8 cellular contexts compared by ENCODE assay signal in the genomic region with DNA sequence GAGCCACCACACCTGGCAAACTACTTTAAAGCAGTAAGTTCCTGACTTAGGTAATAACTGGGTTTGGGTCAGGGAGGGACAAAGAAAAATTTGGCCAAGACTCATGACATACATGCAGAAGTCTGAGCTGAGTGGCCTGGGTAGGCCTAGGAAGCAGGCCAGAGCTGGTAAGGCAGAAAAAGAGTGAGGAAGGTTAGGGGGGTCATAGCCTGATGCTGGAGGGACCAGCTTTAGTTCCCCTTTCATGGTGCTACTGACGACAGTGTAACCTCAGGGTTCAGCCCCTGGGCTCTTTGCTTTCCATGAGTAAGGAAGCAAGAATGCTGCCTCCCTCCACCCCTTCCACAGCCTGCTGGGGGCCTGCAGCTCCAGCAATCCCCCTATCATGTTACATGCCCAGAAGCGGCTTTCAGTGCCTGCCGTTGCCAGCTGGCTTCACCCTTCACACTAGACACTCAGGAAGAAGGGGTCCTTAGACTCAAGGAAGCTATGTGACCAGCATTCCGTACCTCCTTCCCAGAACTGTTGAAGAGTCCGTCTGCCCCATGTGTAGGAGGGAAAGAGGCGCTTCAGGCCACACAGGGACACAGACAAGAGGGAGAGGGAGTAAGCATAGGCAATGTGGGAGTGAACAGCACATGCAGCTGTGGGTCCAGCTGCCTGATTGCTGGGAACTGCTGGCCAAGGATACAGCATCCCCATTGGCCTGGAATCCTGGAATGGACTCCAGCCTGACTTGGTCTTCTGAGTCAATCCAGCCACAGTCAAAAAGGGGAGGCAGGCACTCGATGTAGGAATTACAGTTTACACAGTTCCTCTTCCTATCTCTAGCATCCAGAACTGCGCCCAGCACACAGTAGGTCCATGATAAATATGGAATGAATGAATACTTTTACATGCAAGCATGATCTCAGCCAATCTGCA. TPM values are rescaled to one million over a fixed set of nuclear protein-coding genes. Genes with fewer than 3 reads are reported as not detected.
A peak's percentile ranks its signal among the peaks of the same experiment; 100 is the strongest.
DNase-seq lines count a peak whose midpoint lies in the region; ATAC-seq, FAIRE-seq and TF ChIP-seq lines count a peak whose summit lies in the region.

No MANE protein-coding gene starts in this region.

- intact Hi-C loops in PC-9 (cut with micrococcal nuclease; ENCODE audit: unreplicated experiment) = loop anchor here (1.0 kb wide), 1 partner anchor 18 kb away; no protein-coding TSS in a partner anchor
- intact Hi-C loops in endothelial cell of umbilical vein (cut with micrococcal nuclease) = loop anchor here (1.0 to 2.0 kb wide), 2 partner anchors 19 to 60 kb away; no protein-coding TSS in a partner anchor
- intact Hi-C loops in naive thymus-derived CD4-positive, alpha-beta T cell (cut with micrococcal nuclease) = no loop called here

- H4K20me1 ChIP-seq in PC-9 (ENCODE audit: insufficient read depth) (no peaks in the 10 kb centered on the region), endothelial cell of umbilical vein (replicated peaks; ENCODE audit: control insufficient read depth, extremely low read depth, insufficient read depth, low read length) (no peaks in the 10 kb centered on the region)

- peaks cover 0 to 8% (median 0%) of the 10 kb centered on the region in 5 donors for H3K36me3 Mint-ChIP-seq in naive thymus-derived CD4-positive, alpha-beta T cell
- H3K36me3 Mint-ChIP-seq in endothelial cell (ENCODE audit: low read depth, unreplicated experiment) = no peaks in the 10 kb centered on the region

- H3K4me1 ChIP-seq in PC-9 (replicated peaks; ENCODE audit: insufficient read depth) = peaks cover 71% of the 10 kb centered on the region
- peaks cover 55% of the 10 kb centered on the region for H3K4me1 ChIP-seq in endothelial cell of umbilical vein (ENCODE audit: control insufficient read depth, extremely low read depth, insufficient read depth, low read length)
- peaks cover 12 to 14% of the 10 kb centered on the region in 2 donors for H3K4me1 ChIP-seq in naive thymus-derived CD4-positive, alpha-beta T cell (ENCODE audit: control insufficient read depth in 2 of 2, insufficient read depth in 2 of 2, low read length in 2 of 2)

- FAIRE-seq in endothelial cell of umbilical vein (lab: Jason Lieb, UNC) = peak; percentile 94

- H2AFZ ChIP-seq in PC-9 (no peak overlapping the region), endothelial cell of umbilical vein (ENCODE audit: low read depth, low read length) (peak overlapping the region; percentile 59)

- H3K4me1 Mint-ChIP-seq in naive thymus-derived CD4-positive, alpha-beta T cell = peaks cover 15 to 42% (median 27%) of the 10 kb centered on the region in 7 donors
- H3K4me1 Mint-ChIP-seq in endothelial cell (ENCODE audit: unreplicated experiment) = peaks cover 14% of the 10 kb centered on the region

- H3K4me3 Mint-ChIP-seq in naive thymus-derived CD4-positive, alpha-beta T cell = no peak overlapping the region
- H3K4me3 Mint-ChIP-seq in endothelial cell (ENCODE audit: unreplicated experiment) = no peak overlapping the region

- H3K79me2 ChIP-seq in PC-9 (ENCODE audit: low read depth) (peaks cover 19% of the 10 kb centered on the region), endothelial cell of umbilical vein (ENCODE audit: control insufficient read depth, insufficient read depth, low read length) (no peaks in the 10 kb centered on the region)

- peak overlapping the region; percentile 60 for H3K4me2 ChIP-seq in PC-9
- H3K4me2 ChIP-seq in endothelial cell of umbilical vein (ENCODE audit: insufficient read depth, low read length) = peak overlapping the region; percentile 11

- peak overlapping the region; percentile 97 for H3K27ac ChIP-seq in PC-9
- H3K27ac ChIP-seq in endothelial cell of umbilical vein (ENCODE audit: insufficient read depth, low read depth, low read length) = peak overlapping the region; percentile 90
- H3K27ac ChIP-seq in naive thymus-derived CD4-positive, alpha-beta T cell (ENCODE audit: low read depth, low read length) = no peak overlapping the region

- BruUV-seq in PC-9 (replicated peaks; lab: Mats Ljungman, UMichigan) = no TSS peak
- no TSS peak for BruUV-seq in endothelial cell of umbilical vein (replicated peaks; lab: Mats Ljungman, UMichigan)

- CTCF ChIA-PET in PC-9 (lab: Charles Lee) (interaction anchor here (0.6 to 1.7 kb wide), 4 partner anchors 12 to 33 kb away, joined by 3 to 16 read pairs (median 10); no protein-coding TSS in a partner anchor), endothelial cell of umbilical vein (lab: Charles Lee) (interaction anchor here (0.8 to 5.4 kb wide), 7 partner anchors 11 to 175 kb away, joined by 3 to 59 read pairs (median 3); no protein-coding TSS in a partner anchor)
- CTCF ChIA-PET in naive thymus-derived CD4-positive, alpha-beta T cell (lab: Charles Lee) = no interaction called here

- no peaks in the 10 kb centered on the region for H3K27me3 ChIP-seq in PC-9 (ENCODE audit: insufficient read depth, low read depth)
- H3K27me3 ChIP-seq in endothelial cell of umbilical vein (ENCODE audit: control insufficient read depth in 2 of 2, insufficient read depth in 2 of 2, low read length in 2 of 2) = no peaks in the 10 kb centered on the region
- H3K27me3 ChIP-seq in naive thymus-derived CD4-positive, alpha-beta T cell (ENCODE audit: control insufficient read depth in 2 of 2, insufficient read depth in 2 of 2, low read length in 2 of 2) = peaks cover 10 to 21% of the 10 kb centered on the region in 2 donors

- H3K27ac Mint-ChIP-seq in naive thymus-derived CD4-positive, alpha-beta T cell = no peak overlapping the region
- no peak overlapping the region for H3K27ac Mint-ChIP-seq in endothelial cell (ENCODE audit: unreplicated experiment)

- POLR2A ChIA-PET in PC-9 (lab: Charles Lee; ENCODE audit: unreplicated experiment) (interaction anchor here (0.5 to 1.9 kb wide), 14 partner anchors 9 to 1034 kb away, joined by 3 to 43 read pairs (median 4); partner anchors contain the start of gene CAMK2G), endothelial cell of umbilical vein (lab: Charles Lee) (interaction anchor here (1.1 to 1.2 kb wide), 2 partner anchors 13 to 19 kb away, joined by 4 to 7 read pairs; no protein-coding TSS in a partner anchor)
- POLR2A ChIA-PET in naive thymus-derived CD4-positive, alpha-beta T cell (lab: Charles Lee) = no interaction called here

- peak overlapping the region; percentile 35 for H3K9ac ChIP-seq in endothelial cell of umbilical vein (replicated peaks; ENCODE audit: extremely low read depth, insufficient read depth, low read length)

- peak; percentile 14 for ATAC-seq in naive thymus-derived CD4-positive, alpha-beta T cell

- no peaks in the 10 kb centered on the region for H3K9me3 Mint-ChIP-seq in naive thymus-derived CD4-positive, alpha-beta T cell
- H3K9me3 Mint-ChIP-seq in endothelial cell (ENCODE audit: unreplicated experiment) = no peaks in the 10 kb centered on the region

- dilution Hi-C loops in endothelial cell of umbilical vein (cut with MboI; ENCODE audit: extremely low pct_ligation_motif_present, low sequenced_read_pairs) = no loop called here

- no peaks in the 10 kb centered on the region for H3K9me1 ChIP-seq in endothelial cell of umbilical vein (replicated peaks; ENCODE audit: control insufficient read depth, extremely low read depth, insufficient read depth, low read length)

- DNase-seq in H4 (ENCODE audit: low spot score) = peak; percentile 97
- peak; percentile 97 to 99 for DNase-seq in PC-9
- peak; percentile 87 for DNase-seq in endothelial cell of umbilical vein (ENCODE audit: low read depth, low spot score)
- DNase-seq in naive thymus-derived CD4-positive, alpha-beta T cell = no peak
- no peak for DNase-seq in HuH-7 (ENCODE audit: low spot score)
- DNase-seq in activated gamma-delta T cell (lab: John Stamatoyannopoulos, UW) = no peak
- DNase-seq in NCI-H2081 treated with DMSO at 0.1 percent for 48 hours (lab: John Stamatoyannopoulos, UW) = no peak
- no peak for DNase-seq in endothelial cell (ENCODE audit: low spot score)

- H3K36me3 ChIP-seq in PC-9 (ENCODE audit: low read depth) (no peaks in the 10 kb centered on the region; the same call in 1 of the 2 replicates), endothelial cell of umbilical vein (ENCODE audit: control insufficient read depth in 2 of 2, extremely low read depth in 1 of 2, insufficient read depth in 2 of 2, low read length in 2 of 2) (no peaks in the 10 kb centered on the region)
- H3K36me3 ChIP-seq in naive thymus-derived CD4-positive, alpha-beta T cell (ENCODE audit: control insufficient read depth in 2 of 3, insufficient read depth in 3 of 3, low read length in 3 of 3) = no peaks in the 10 kb centered on the region

- H3K4me3 ChIP-seq in PC-9 = no peak overlapping the region
- H3K4me3 ChIP-seq in endothelial cell of umbilical vein (replicated peaks in 1 of 3; ENCODE audit: insufficient read depth in 1 of 3, low read depth in 1 of 3, low read length in 3 of 3) = no peak overlapping the region
- H3K4me3 ChIP-seq in naive thymus-derived CD4-positive, alpha-beta T cell (ENCODE audit: low read length) = no peak overlapping the region

- H3K9me3 ChIP-seq in PC-9 (ENCODE audit: insufficient read depth, low read depth) (no peaks in the 10 kb centered on the region), endothelial cell of umbilical vein (replicated peaks; ENCODE audit: control insufficient read depth, insufficient read depth, low read length) (no peaks in the 10 kb centered on the region)
- H3K9me3 ChIP-seq in naive thymus-derived CD4-positive, alpha-beta T cell (ENCODE audit: control insufficient read depth in 2 of 3, low read length in 3 of 3) = no peaks in the 10 kb centered on the region

- no peak for TF ChIP-seq CTCF in PC-9 (conservative IDR thresholded peaks at IDR 0.05)
- TF ChIP-seq CTCF in endothelial cell of umbilical vein (IDR thresholded peaks at IDR 0.05; ENCODE audit: extremely low read depth in 1 of 2, insufficient read depth in 1 of 2, low read depth in 1 of 2, low read length in 2 of 2) = no peak
- no peak for TF ChIP-seq CTCF in endothelial cell (IDR thresholded peaks at IDR 0.05; ENCODE audit: unreplicated experiment)

- no peaks in the 10 kb centered on the region for H3K9me2 ChIP-seq in PC-9 (ENCODE audit: insufficient read depth)

- peaks cover 56% of the 10 kb centered on the region for H3F3A ChIP-seq in PC-9 (ENCODE audit: insufficient read depth, low read depth)

- TF ChIP-seq POLR2A in endothelial cell of umbilical vein (IDR thresholded peaks at IDR 0.05; ENCODE audit: low read depth, low read length) = peak; percentile 53

- peaks cover 35 to 51% (median 48%) of the 10 kb centered on the region in 5 donors for H3K27me3 Mint-ChIP-seq in naive thymus-derived CD4-positive, alpha-beta T cell
- peaks cover 6% of the 10 kb centered on the region for H3K27me3 Mint-ChIP-seq in endothelial cell (ENCODE audit: unreplicated experiment)

RNA-seq across cellular contexts. Expression of gene PLAU, which starts 4.1 kb away (rescaled TPM):
- 149 and 153 TPM in 2 replicates for total RNA-seq in H4 (2014; rRNA removed; shearing (Covaris generic))
- total RNA-seq in PC-9 (2021) = 90.3 and 94.9 TPM in 2 replicates
- total RNA-seq in endothelial cell of umbilical vein = 32.5 and 34.9 TPM in 2 replicates
- polyA plus RNA-seq in endothelial cell of umbilical vein = 22.0 and 23.6 TPM in 2 replicates
- polyA plus RNA-seq in endothelial cell of umbilical vein (2011; cell fraction: cytosol; rRNA removed) = 31.7 and 33.2 TPM in 2 replicates
- 33.4 and 36.3 TPM in 2 replicates for polyA plus RNA-seq in endothelial cell of umbilical vein (2011; cell fraction: nucleus; rRNA removed)
- polyA plus RNA-seq in endothelial cell of umbilical vein (2012) = 39.8 and 90.5 TPM in 2 replicates
- polyA minus RNA-seq in endothelial cell of umbilical vein = 13.1 and 19.7 TPM in 2 replicates
- 3.0 TPM for polyA minus RNA-seq in endothelial cell of umbilical vein (2011; cell fraction: cytosol; rRNA and poly(A)+ RNA removed)
- 5.0 TPM in 2 replicates for polyA minus RNA-seq in endothelial cell of umbilical vein (2011; cell fraction: nucleus; rRNA and poly(A)+ RNA removed)
- total RNA-seq in naive thymus-derived CD4-positive, alpha-beta T cell = under 1 TPM; 0.42 to 0.97 (median 0.78) TPM
- not detected for polyA plus RNA-seq in naive thymus-derived CD4-positive, alpha-beta T cell
- total RNA-seq in endothelial cell (ENCODE audit: unreplicated experiment) = 19.5 TPM

RNA-seq across cellular contexts. Expression of gene CAMK2G, which starts 32.4 kb away (rescaled TPM):
- 24.1 and 27.4 TPM in 2 replicates for total RNA-seq in H4 (2014; rRNA removed; shearing (Covaris generic))
- total RNA-seq in PC-9 (2021) (125 and 147 TPM in 2 replicates), endothelial cell of umbilical vein (28.1 and 33.6 TPM in 2 replicates), endothelial cell (ENCODE audit: unreplicated experiment) (27.7 TPM)
- polyA plus RNA-seq in endothelial cell of umbilical vein = 26.8 and 27.2 TPM in 2 replicates
- polyA plus RNA-seq in endothelial cell of umbilical vein (2011; cell fraction: cytosol; rRNA removed) = 27.3 and 29.6 TPM in 2 replicates
- polyA plus RNA-seq in endothelial cell of umbilical vein (2011; cell fraction: nucleus; rRNA removed) = 71.3 and 74.1 TPM in 2 replicates
- 23.6 and 26.7 TPM in 2 replicates for polyA plus RNA-seq in endothelial cell of umbilical vein (2012)
- 35.0 and 38.8 TPM in 2 replicates for polyA minus RNA-seq in endothelial cell of umbilical vein
- polyA minus RNA-seq in endothelial cell of umbilical vein (2011; cell fraction: cytosol; rRNA and poly(A)+ RNA removed) = 12.7 TPM
- 22.1 and 30.7 TPM in 2 replicates for polyA minus RNA-seq in endothelial cell of umbilical vein (2011; cell fraction: nucleus; rRNA and poly(A)+ RNA removed)
- 10 to 100 TPM; 44.6 to 70.9 (median 61.9) TPM for total RNA-seq in naive thymus-derived CD4-positive, alpha-beta T cell
- 1 to 10 TPM; 5.6 to 6.3 TPM for polyA plus RNA-seq in naive thymus-derived CD4-positive, alpha-beta T cell

Comparison
In these comparisons a context has a peak if more than half of its experiments do, and no peak if none do; other contexts are left out.
1. DNase-seq: peak in H4 (single experiment), PC-9 (2 of 2) and endothelial cell of umbilical vein (single experiment); none in naive thymus-derived CD4-positive, alpha-beta T cell (0 of 9), HuH-7 (single experiment), activated gamma-delta T cell (single experiment), NCI-H2081 treated with DMSO at 0.1 percent for 48 hours (single experiment) and endothelial cell (single experiment).
2. RNA of gene PLAU, which starts 4.1 kb away (total RNA-seq): 149 to 153 TPM in H4, 90.3 to 94.9 TPM in PC-9, 32.5 to 34.9 TPM in endothelial cell of umbilical vein and 19.5 TPM in endothelial cell (single experiment); 0.42 to 0.97 TPM in naive thymus-derived CD4-positive, alpha-beta T cell; every median in the first group is over 10 times any median in the second.
3. intact Hi-C loops: an anchor here in PC-9 (1.0 kb wide) and endothelial cell of umbilical vein (1.0 to 2.0 kb wide); none called in naive thymus-derived CD4-positive, alpha-beta T cell.